ENCODE assay signal across 6 cellular contexts in the genomic region with DNA sequence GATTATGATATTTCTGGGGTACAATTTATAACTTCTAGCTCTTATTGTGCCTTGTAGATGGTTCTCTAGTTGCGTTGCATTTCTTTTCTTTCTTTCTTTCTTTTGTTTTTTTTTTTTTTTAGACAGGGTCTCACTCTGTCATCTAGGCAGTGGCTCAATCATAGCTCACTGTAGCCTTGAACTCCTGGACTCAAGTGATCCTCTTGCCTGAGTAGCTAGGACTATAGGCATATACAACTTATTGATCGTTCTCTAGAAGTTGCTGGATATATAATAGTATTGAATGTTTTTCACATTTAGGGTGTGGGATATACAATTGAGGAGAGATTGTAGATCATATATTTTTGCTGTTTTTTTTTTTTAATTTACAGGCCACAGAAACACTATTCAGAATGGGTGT.
"Had no signal": no experiment of that assay in that cellular context is flagged by ENCODE, and none has a peak within 500 bp of the region (broad histone marks: within the 10 kb centered on the region; RNA-seq: fewer than 3 reads in every experiment).

No MANE protein-coding gene starts in this region.

- FAIRE-seq: HTR-8/SVneo, K562 had no signal

- H3K27ac Mint-ChIP-seq: IgD-negative memory B cell had no signal

- H3K27ac ChIP-seq: HL-60 had no signal

- H3K4me3 ChIP-seq: K562 had no signal

- ATAC-seq: K562 had no signal

- DNase-seq: IMR-90, KBM-7 had no signal

- H3K27me3 Mint-ChIP-seq: IgD-negative memory B cell had no signal
